In the genomic region with DNA sequence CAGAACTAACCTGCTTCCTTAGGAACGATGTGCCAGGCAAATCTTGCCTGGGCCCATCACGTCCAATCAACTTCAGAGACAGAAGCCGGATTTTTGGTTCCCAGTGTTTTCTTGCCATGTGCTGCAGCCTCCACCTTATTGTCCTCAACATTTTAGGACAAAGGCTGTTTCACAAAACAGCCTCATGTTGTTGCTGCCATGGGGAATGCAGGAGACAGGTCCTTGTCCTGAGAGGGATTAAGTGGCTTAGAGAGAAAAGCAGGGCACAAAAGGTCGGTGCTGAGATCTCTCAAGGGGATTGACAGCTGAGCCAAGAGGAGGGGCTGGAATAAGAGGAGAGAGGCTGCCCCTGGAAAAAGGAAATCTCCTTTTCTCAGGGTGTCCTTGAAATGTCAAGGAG, we compare ENCODE assay signal across 1 cellular context.
TF ChIP-seq lines count a peak whose summit lies in the region.

No MANE protein-coding gene starts in this region.

TF ChIP-seq in H1, 55 proteins besides CTCF, POLR2A, EP300 and RAD21 (continued from another document):
- TF ChIP-seq, protein P1, sequence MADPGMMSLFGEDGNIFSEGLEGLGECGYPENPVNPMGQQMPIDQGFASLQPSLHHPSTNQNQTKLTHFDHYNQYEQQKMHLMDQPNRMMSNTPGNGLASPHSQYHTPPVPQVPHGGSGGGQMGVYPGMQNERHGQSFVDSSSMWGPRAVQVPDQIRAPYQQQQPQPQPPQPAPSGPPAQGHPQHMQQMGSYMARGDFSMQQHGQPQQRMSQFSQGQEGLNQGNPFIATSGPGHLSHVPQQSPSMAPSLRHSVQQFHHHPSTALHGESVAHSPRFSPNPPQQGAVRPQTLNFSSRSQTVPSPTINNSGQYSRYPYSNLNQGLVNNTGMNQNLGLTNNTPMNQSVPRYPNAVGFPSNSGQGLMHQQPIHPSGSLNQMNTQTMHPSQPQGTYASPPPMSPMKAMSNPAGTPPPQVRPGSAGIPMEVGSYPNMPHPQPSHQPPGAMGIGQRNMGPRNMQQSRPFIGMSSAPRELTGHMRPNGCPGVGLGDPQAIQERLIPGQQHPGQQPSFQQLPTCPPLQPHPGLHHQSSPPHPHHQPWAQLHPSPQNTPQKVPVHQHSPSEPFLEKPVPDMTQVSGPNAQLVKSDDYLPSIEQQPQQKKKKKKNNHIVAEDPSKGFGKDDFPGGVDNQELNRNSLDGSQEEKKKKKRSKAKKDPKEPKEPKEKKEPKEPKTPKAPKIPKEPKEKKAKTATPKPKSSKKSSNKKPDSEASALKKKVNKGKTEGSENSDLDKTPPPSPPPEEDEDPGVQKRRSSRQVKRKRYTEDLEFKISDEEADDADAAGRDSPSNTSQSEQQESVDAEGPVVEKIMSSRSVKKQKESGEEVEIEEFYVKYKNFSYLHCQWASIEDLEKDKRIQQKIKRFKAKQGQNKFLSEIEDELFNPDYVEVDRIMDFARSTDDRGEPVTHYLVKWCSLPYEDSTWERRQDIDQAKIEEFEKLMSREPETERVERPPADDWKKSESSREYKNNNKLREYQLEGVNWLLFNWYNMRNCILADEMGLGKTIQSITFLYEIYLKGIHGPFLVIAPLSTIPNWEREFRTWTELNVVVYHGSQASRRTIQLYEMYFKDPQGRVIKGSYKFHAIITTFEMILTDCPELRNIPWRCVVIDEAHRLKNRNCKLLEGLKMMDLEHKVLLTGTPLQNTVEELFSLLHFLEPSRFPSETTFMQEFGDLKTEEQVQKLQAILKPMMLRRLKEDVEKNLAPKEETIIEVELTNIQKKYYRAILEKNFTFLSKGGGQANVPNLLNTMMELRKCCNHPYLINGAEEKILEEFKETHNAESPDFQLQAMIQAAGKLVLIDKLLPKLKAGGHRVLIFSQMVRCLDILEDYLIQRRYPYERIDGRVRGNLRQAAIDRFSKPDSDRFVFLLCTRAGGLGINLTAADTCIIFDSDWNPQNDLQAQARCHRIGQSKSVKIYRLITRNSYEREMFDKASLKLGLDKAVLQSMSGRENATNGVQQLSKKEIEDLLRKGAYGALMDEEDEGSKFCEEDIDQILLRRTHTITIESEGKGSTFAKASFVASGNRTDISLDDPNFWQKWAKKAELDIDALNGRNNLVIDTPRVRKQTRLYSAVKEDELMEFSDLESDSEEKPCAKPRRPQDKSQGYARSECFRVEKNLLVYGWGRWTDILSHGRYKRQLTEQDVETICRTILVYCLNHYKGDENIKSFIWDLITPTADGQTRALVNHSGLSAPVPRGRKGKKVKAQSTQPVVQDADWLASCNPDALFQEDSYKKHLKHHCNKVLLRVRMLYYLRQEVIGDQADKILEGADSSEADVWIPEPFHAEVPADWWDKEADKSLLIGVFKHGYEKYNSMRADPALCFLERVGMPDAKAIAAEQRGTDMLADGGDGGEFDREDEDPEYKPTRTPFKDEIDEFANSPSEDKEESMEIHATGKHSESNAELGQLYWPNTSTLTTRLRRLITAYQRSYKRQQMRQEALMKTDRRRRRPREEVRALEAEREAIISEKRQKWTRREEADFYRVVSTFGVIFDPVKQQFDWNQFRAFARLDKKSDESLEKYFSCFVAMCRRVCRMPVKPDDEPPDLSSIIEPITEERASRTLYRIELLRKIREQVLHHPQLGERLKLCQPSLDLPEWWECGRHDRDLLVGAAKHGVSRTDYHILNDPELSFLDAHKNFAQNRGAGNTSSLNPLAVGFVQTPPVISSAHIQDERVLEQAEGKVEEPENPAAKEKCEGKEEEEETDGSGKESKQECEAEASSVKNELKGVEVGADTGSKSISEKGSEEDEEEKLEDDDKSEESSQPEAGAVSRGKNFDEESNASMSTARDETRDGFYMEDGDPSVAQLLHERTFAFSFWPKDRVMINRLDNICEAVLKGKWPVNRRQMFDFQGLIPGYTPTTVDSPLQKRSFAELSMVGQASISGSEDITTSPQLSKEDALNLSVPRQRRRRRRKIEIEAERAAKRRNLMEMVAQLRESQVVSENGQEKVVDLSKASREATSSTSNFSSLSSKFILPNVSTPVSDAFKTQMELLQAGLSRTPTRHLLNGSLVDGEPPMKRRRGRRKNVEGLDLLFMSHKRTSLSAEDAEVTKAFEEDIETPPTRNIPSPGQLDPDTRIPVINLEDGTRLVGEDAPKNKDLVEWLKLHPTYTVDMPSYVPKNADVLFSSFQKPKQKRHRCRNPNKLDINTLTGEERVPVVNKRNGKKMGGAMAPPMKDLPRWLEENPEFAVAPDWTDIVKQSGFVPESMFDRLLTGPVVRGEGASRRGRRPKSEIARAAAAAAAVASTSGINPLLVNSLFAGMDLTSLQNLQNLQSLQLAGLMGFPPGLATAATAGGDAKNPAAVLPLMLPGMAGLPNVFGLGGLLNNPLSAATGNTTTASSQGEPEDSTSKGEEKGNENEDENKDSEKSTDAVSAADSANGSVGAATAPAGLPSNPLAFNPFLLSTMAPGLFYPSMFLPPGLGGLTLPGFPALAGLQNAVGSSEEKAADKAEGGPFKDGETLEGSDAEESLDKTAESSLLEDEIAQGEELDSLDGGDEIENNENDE (IDR thresholded peaks at IDR 0.05; ENCODE audit: insufficient replicate concordance, low read length) = no peak
- 0 out of 2 replicates have a peak, but pooled peaks have one; percentile 12 for TF ChIP-seq TEAD4 (IDR thresholded peaks at IDR 0.05; ENCODE audit: low read depth, low read length)
TF ChIP-seq in H1: peak in this region for 2.
